8 cellular contexts compared by ENCODE assay signal in the genomic region with DNA sequence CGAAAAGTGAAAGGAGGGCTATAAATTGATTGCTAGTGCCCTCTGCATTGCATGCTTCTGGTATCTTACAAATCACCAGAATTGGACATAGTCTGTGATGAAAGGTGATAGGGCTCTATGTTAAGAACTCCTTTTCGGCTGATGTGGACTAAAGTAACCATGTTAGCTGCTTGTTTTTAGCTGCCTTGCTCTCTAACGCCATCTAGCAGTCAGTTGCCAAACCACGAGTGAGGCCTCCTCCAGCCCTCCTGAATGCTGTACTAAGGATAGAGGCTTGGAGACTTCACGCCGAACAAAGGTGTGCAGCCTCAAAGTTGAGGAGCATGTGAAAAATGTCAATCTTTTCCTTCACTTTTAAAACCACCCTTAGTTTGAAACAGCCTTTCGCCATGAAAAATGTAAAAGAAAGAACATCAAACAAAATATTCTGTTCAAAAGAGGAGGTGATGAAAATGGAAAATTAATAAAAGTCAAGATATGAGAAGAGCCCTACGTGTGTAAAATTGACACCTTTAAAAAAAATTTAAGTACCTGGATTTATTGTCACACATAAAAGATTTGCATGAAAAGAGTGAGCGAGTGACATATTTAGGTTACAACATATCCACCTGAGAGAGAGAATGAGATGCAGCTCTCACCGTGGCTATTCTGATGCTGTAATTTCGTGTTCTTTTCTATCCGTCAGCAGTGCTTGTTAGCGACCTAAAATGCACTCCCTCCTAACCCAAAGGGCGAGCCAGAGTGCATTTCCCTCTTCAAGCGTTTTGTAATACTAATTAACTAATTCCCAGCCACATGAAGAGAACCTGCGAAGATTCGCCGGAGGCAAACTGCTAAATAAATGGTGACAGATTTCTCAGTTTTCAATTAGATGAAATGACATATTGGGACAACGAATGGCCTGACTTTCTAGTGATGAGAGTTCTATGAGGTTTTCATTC. TPM values are rescaled to one million over a fixed set of nuclear protein-coding genes. Genes with fewer than 3 reads are reported as not detected.
DNase-seq lines count a peak whose midpoint lies in the region; ATAC-seq and TF ChIP-seq lines count a peak whose summit lies in the region.

No MANE protein-coding gene starts in this region.

- no peak overlapping the region for H3K27ac ChIP-seq in OCI-LY1 (ENCODE audit: low read depth, low read length, poor library complexity, severe bottlenecking)
- no peak overlapping the region for H3K27ac ChIP-seq in left ventricle myocardium inferior (replicated peaks)

- H3K36me3 ChIP-seq in OCI-LY1 (ENCODE audit: insufficient read depth, low read length) (no peaks in the 10 kb centered on the region), left ventricle myocardium inferior (no peaks in the 10 kb centered on the region)

- H3K4me3 ChIP-seq in OCI-LY1 (ENCODE audit: low read depth, low read length, poor library complexity, severe bottlenecking) (no peak overlapping the region), left ventricle myocardium inferior (no peak overlapping the region), skeletal muscle cell (ENCODE audit: low read depth, low read length) (no peak overlapping the region)

- no peaks in the 10 kb centered on the region for H3K36me3 Mint-ChIP-seq in activated naive CD8-positive, alpha-beta T cell treated with anti-CD3 and anti-CD28 coated beads for 36 hours
- H3K36me3 Mint-ChIP-seq in CD14-positive monocyte = no peaks in the 10 kb centered on the region

- intact Hi-C loops in left ventricle myocardium inferior (cut with micrococcal nuclease) (no loop called here), CD14-positive monocyte (cut with micrococcal nuclease) (no loop called here)

- H3K79me2 ChIP-seq in OCI-LY1 (ENCODE audit: insufficient read depth, low read length) = no peaks in the 10 kb centered on the region

- H3K4me1 Mint-ChIP-seq in activated naive CD8-positive, alpha-beta T cell treated with anti-CD3 and anti-CD28 coated beads for 36 hours = no peaks in the 10 kb centered on the region
- H3K4me1 Mint-ChIP-seq in CD14-positive monocyte = no peaks in the 10 kb centered on the region

- H3K9me3 Mint-ChIP-seq in activated naive CD8-positive, alpha-beta T cell treated with anti-CD3 and anti-CD28 coated beads for 36 hours = no peaks in the 10 kb centered on the region
- peaks cover 0 to 2% (median 0%) of the 10 kb centered on the region in 7 donors for H3K9me3 Mint-ChIP-seq in CD14-positive monocyte

- H3K27ac Mint-ChIP-seq in activated naive CD8-positive, alpha-beta T cell treated with anti-CD3 and anti-CD28 coated beads for 36 hours = no peak overlapping the region
- H3K27ac Mint-ChIP-seq in CD14-positive monocyte = no peak overlapping the region

- H2AFZ ChIP-seq in OCI-LY1 (ENCODE audit: low read length) = no peak overlapping the region

- no peaks in the 10 kb centered on the region for H3F3A ChIP-seq in OCI-LY1 (ENCODE audit: insufficient read depth, low read length)

- no peaks in the 10 kb centered on the region for H4K20me1 ChIP-seq in OCI-LY1 (ENCODE audit: insufficient read depth, low read length)

- H3K4me2 ChIP-seq in OCI-LY1 (ENCODE audit: low read length) = no peak overlapping the region

- peak; percentile 1 for DNase-seq in GF-D8 (lab: John Stamatoyannopoulos, UW)
- DNase-seq in HUDEP-2 (lab: John Stamatoyannopoulos, UW; ENCODE audit: unreplicated experiment in 76 of 76) = peak in 41 of 76 experiments; percentile 1 to 61 (median 17)
- peak; percentile 21 for DNase-seq in activated naive CD8-positive, alpha-beta T cell treated with anti-CD3 and anti-CD28 coated beads for 36 hours
- peak; percentile 20 for DNase-seq in left ventricle myocardium inferior
- DNase-seq in skeletal muscle cell (ENCODE audit: low read depth) = peak; percentile 9
- DNase-seq in CD14-positive monocyte (ENCODE audit: low spot score) = no peak

- H3K27me3 ChIP-seq in OCI-LY1 (ENCODE audit: insufficient read depth, low read length) (no peaks in the 10 kb centered on the region), left ventricle myocardium inferior (ENCODE audit: low read depth) (no peaks in the 10 kb centered on the region)

- H3K27me3 Mint-ChIP-seq in activated naive CD8-positive, alpha-beta T cell treated with anti-CD3 and anti-CD28 coated beads for 36 hours = no peaks in the 10 kb centered on the region
- peaks cover 0 to 2% (median 0%) of the 10 kb centered on the region in 3 donors for H3K27me3 Mint-ChIP-seq in CD14-positive monocyte (ENCODE audit: low read depth in 3 of 3)

- H3K9me3 ChIP-seq in OCI-LY1 (ENCODE audit: low read length) = no peaks in the 10 kb centered on the region
- H3K9me3 ChIP-seq in left ventricle myocardium inferior (replicated peaks) = no peaks in the 10 kb centered on the region

- no peak overlapping the region for H3K9ac ChIP-seq in OCI-LY1 (ENCODE audit: low read length)

- TF ChIP-seq CTCF in OCI-LY1 (IDR thresholded peaks at IDR 0.05; ENCODE audit: low read length) = peak; percentile 81
- TF ChIP-seq CTCF in left ventricle myocardium inferior (IDR thresholded peaks at IDR 0.05; ENCODE audit: borderline replicate concordance) = peak; percentile 79
- no peak for TF ChIP-seq CTCF in CD14-positive monocyte (IDR thresholded peaks at IDR 0.05)

- H3K4me1 ChIP-seq in OCI-LY1 (ENCODE audit: insufficient read depth, low read length, severe bottlenecking) = no peaks in the 10 kb centered on the region
- peaks cover 17% of the 10 kb centered on the region for H3K4me1 ChIP-seq in left ventricle myocardium inferior

- peak; percentile 96 for ATAC-seq in GM21529 (IDR thresholded peaks at IDR 0.05; ENCODE audit: unreplicated experiment)

- no peaks in the 10 kb centered on the region for H3K9me2 ChIP-seq in OCI-LY1 (ENCODE audit: low read depth, low read length)

- no peak overlapping the region for H3K4me3 Mint-ChIP-seq in activated naive CD8-positive, alpha-beta T cell treated with anti-CD3 and anti-CD28 coated beads for 36 hours
- H3K4me3 Mint-ChIP-seq in CD14-positive monocyte = no peak overlapping the region

RNA-seq across cellular contexts. Expression of gene LRRC53, which starts 8.0 kb away (rescaled TPM):
- total RNA-seq in activated naive CD8-positive, alpha-beta T cell treated with anti-CD3 and anti-CD28 coated beads for 36 hours = not detected
- not detected for total RNA-seq in left ventricle myocardium inferior
- polyA plus RNA-seq in CD14-positive monocyte = not detected
